Comparison of ENCODE assay signal across 8 cellular contexts in the genomic region with DNA sequence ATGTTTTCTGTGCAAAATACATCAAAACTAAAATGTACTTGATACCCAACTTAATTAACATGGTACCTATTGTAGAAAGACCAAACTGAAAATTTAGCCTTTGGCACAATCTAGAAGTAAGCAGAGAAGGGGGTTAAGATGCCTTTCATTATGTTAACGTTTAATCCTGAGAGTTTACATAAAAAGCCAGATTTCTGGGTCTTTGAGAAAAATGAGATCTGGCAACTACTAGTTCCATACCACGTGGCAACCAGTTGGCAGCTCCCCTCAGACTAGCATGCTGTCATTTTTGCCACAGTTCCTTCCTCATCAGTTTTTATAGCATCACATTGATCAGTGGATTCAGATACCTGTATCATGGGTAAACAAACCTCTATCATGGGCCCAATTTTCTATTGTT. TPM values are rescaled to one million over a fixed set of nuclear protein-coding genes. Genes with fewer than 3 reads are reported as not detected.
DNase-seq lines count a peak whose midpoint lies in the region; ATAC-seq, FAIRE-seq and TF ChIP-seq lines count a peak whose summit lies in the region.

No MANE protein-coding gene starts in this region.

- H3K27me3 Mint-ChIP-seq in astrocyte (ENCODE audit: low read depth, unreplicated experiment), result no peaks in the 10 kb centered on the region

- H3K18ac ChIP-seq in mesenchymal stem cell (ENCODE audit: low read depth in 1 of 2, low read length in 2 of 2), result no peak overlapping the region

- no peak overlapping the region for H3K23ac ChIP-seq in mesenchymal stem cell (ENCODE audit: low read length in 2 of 2)

- no peak for TF ChIP-seq CTCF in DND-41 (IDR thresholded peaks at IDR 0.05; ENCODE audit: borderline replicate concordance, extremely low read depth, low read length, poor library complexity, severe bottlenecking)
- no peak for TF ChIP-seq CTCF in astrocyte (IDR thresholded peaks at IDR 0.05; ENCODE audit: insufficient read depth, low read depth, low read length)

- WGBS in mesenchymal stem cell, result 54% methylated on average over 2 of the region's 2 CpGs

- no peak overlapping the region for H2AK5ac ChIP-seq in mesenchymal stem cell (ENCODE audit: low read length, severe bottlenecking)

- peak overlapping the region; percentile 98 for H3K4me3 Mint-ChIP-seq in astrocyte (ENCODE audit: unreplicated experiment)

- H3K4ac ChIP-seq in mesenchymal stem cell (ENCODE audit: low read depth in 1 of 2, low read length in 2 of 2), result no peak overlapping the region

- H3K4me1 ChIP-seq in DND-41 (ENCODE audit: insufficient read depth, low read length) (peaks cover 47% of the 10 kb centered on the region), Karpas-422 (ENCODE audit: low read length) (peaks cover 64% of the 10 kb centered on the region), astrocyte (ENCODE audit: insufficient read depth, low read length) (peaks cover 17% of the 10 kb centered on the region), mesenchymal stem cell (ENCODE audit: control insufficient read depth, insufficient read depth, low read depth, low read length) (peaks cover 4% of the 10 kb centered on the region)

- H3K36me3 ChIP-seq in DND-41 (ENCODE audit: insufficient read depth, low read length) (peaks cover 2% of the 10 kb centered on the region; the same call in 1 of the 2 replicates), Karpas-422 (ENCODE audit: insufficient read depth, low read length) (peaks cover 26% of the 10 kb centered on the region), astrocyte (ENCODE audit: insufficient read depth, low read length) (no peaks in the 10 kb centered on the region), mesenchymal stem cell (ENCODE audit: control insufficient read depth in 1 of 2, insufficient read depth in 2 of 2, low read depth in 1 of 2, low read length in 2 of 2) (no peaks in the 10 kb centered on the region)

- peaks cover 28% of the 10 kb centered on the region; the same call in 1 of the 2 replicates for H4K20me1 ChIP-seq in DND-41 (ENCODE audit: insufficient read depth, low read length)
- no peaks in the 10 kb centered on the region; the same call in 1 of the 2 replicates for H4K20me1 ChIP-seq in Karpas-422 (ENCODE audit: insufficient read depth, low read depth, low read length)
- peaks cover 29% of the 10 kb centered on the region for H4K20me1 ChIP-seq in astrocyte (ENCODE audit: insufficient read depth, low read length)

- no peaks in the 10 kb centered on the region for H3K9me2 ChIP-seq in Karpas-422 (replicated peaks; ENCODE audit: insufficient read depth, low read length)

- H3K79me1 ChIP-seq in mesenchymal stem cell (replicated peaks; ENCODE audit: low read length, poor library complexity, severe bottlenecking), result no peaks in the 10 kb centered on the region

- no peak overlapping the region for H4K8ac ChIP-seq in mesenchymal stem cell (ENCODE audit: low read length)

- no peaks in the 10 kb centered on the region for H3K36me3 Mint-ChIP-seq in astrocyte (ENCODE audit: low read depth, unreplicated experiment)

- H2BK5ac ChIP-seq in mesenchymal stem cell (ENCODE audit: low read depth, low read length, poor library complexity, severe bottlenecking), result no peak overlapping the region

- no peak overlapping the region for H2BK120ac ChIP-seq in mesenchymal stem cell (ENCODE audit: low read depth, low read length)

- no peak overlapping the region for H3K14ac ChIP-seq in mesenchymal stem cell (ENCODE audit: low read length in 2 of 2)

- peak overlapping the region; percentile 88; the same call in 1 of the 2 replicates for H3K27ac ChIP-seq in DND-41 (ENCODE audit: low read length)
- H3K27ac ChIP-seq in Karpas-422 (ENCODE audit: low read length), result peak overlapping the region; percentile 81
- peak overlapping the region; percentile 99 for H3K27ac ChIP-seq in astrocyte (ENCODE audit: low read depth, low read length)
- H3K27ac ChIP-seq in mesenchymal stem cell (ENCODE audit: low read length, poor library complexity, severe bottlenecking), result no peak overlapping the region

- no peaks in the 10 kb centered on the region for H3K9me3 ChIP-seq in DND-41 (ENCODE audit: insufficient read depth, low read length, severe bottlenecking)
- no peaks in the 10 kb centered on the region for H3K9me3 ChIP-seq in Karpas-422 (ENCODE audit: low read length)
- no peaks in the 10 kb centered on the region for H3K9me3 ChIP-seq in astrocyte (ENCODE audit: insufficient read depth, low read depth, low read length)
- no peaks in the 10 kb centered on the region for H3K9me3 ChIP-seq in mesenchymal stem cell (ENCODE audit: control insufficient read depth, low read length)

- H2BK12ac ChIP-seq in mesenchymal stem cell (ENCODE audit: low read length in 2 of 2), result no peak overlapping the region

- no peaks in the 10 kb centered on the region for H3K9me3 Mint-ChIP-seq in astrocyte (ENCODE audit: unreplicated experiment)

- H3K9ac ChIP-seq in DND-41 (ENCODE audit: low read depth, low read length), result peak overlapping the region; percentile 87
- peak overlapping the region; percentile 99 for H3K9ac ChIP-seq in Karpas-422 (ENCODE audit: low read length)
- peak overlapping the region; percentile 99 for H3K9ac ChIP-seq in astrocyte (ENCODE audit: low read length)
- H3K9ac ChIP-seq in mesenchymal stem cell (ENCODE audit: low read length), result peak overlapping the region; percentile 99

- peaks cover 15% of the 10 kb centered on the region for H3K4me1 Mint-ChIP-seq in astrocyte (ENCODE audit: low read depth, unreplicated experiment)

- H3K4me2 ChIP-seq in DND-41 (ENCODE audit: insufficient read depth, low read length) (peak overlapping the region; percentile 73), Karpas-422 (ENCODE audit: low read depth, low read length, poor library complexity, severe bottlenecking) (peak overlapping the region; percentile 98), astrocyte (ENCODE audit: low read length) (peak overlapping the region; percentile 96), mesenchymal stem cell (ENCODE audit: low read length, poor library complexity, severe bottlenecking) (peak overlapping the region; percentile 77)

- H3K4me3 ChIP-seq in DND-41 (ENCODE audit: low read depth in 1 of 2, low read length in 2 of 2) (peak overlapping the region; percentile 73 to 93; a peak in 3 of 4 replicates), Karpas-422 (ENCODE audit: low read length) (peak overlapping the region; percentile 95), astrocyte (ENCODE audit: insufficient read depth, low read depth, low read length) (peak overlapping the region; percentile 96), mesenchymal stem cell (ENCODE audit: insufficient read depth in 1 of 2, low read depth in 1 of 2, low read length in 2 of 2) (peak overlapping the region in 1 of 2 experiments; percentile 90)

- H3K27me3 ChIP-seq in DND-41 (ENCODE audit: insufficient read depth, low read length, poor library complexity) (no peaks in the 10 kb centered on the region), Karpas-422 (ENCODE audit: low read length) (no peaks in the 10 kb centered on the region), astrocyte (ENCODE audit: insufficient read depth, low read length) (no peaks in the 10 kb centered on the region), mesenchymal stem cell (ENCODE audit: control insufficient read depth in 1 of 2, insufficient read depth in 1 of 2, low read length in 2 of 2) (no peaks in the 10 kb centered on the region)

- H4K91ac ChIP-seq in mesenchymal stem cell (ENCODE audit: low read length), result no peak overlapping the region

- FAIRE-seq in astrocyte (lab: Jason Lieb, UNC), result no peak

- ATAC-seq in DND-41 (ENCODE audit: insufficient read depth, low read depth) (no peak), HG03432 (IDR thresholded peaks at IDR 0.05; ENCODE audit: unreplicated experiment) (no peak)

- H3K79me2 ChIP-seq in DND-41 (ENCODE audit: insufficient read depth, low read length) (peaks cover 98% of the 10 kb centered on the region), Karpas-422 (ENCODE audit: low read length) (peaks cover 99% of the 10 kb centered on the region), astrocyte (ENCODE audit: insufficient read depth, low read length) (peaks cover 98% of the 10 kb centered on the region)

- DNase-seq in DND-41 (no peak), Karpas-422 (peak; percentile 71), astrocyte (ENCODE audit: low read depth) (no peak), mesenchymal stem cell (peak; percentile 14), NCI-H510A (lab: John Stamatoyannopoulos, UW) (no peak), DMS79 (lab: John Stamatoyannopoulos, UW) (no peak), anterior cingulate cortex (lab: John Stamatoyannopoulos, UW) (no peak)

- H3K27ac Mint-ChIP-seq in astrocyte (ENCODE audit: unreplicated experiment), result peak overlapping the region; percentile 34

- H2AFZ ChIP-seq in DND-41 (ENCODE audit: low read depth, low read length), result no peak overlapping the region
- no peak overlapping the region for H2AFZ ChIP-seq in Karpas-422 (ENCODE audit: low read length)
- no peak overlapping the region for H2AFZ ChIP-seq in astrocyte (ENCODE audit: low read depth, low read length)
- no peak overlapping the region for H2AFZ ChIP-seq in mesenchymal stem cell (ENCODE audit: low read depth, low read length)

- no peak overlapping the region for H2BK15ac ChIP-seq in mesenchymal stem cell (ENCODE audit: low read depth, poor library complexity, severe bottlenecking)

RNA-seq across cellular contexts. Expression of a gene that starts 1.5 kb away (rescaled TPM):
- 107 and 168 TPM in 2 replicates for total RNA-seq in Karpas-422 (2014; rRNA removed; shearing (Covaris generic); ENCODE audit: low replicate concordance)
- total RNA-seq in astrocyte, result 120 and 134 TPM in 2 replicates
- polyA plus RNA-seq in mesenchymal stem cell (2013, experiment 1 of 2), result 31.3 TPM
- 28.6 TPM for polyA plus RNA-seq in mesenchymal stem cell (2013, experiment 2 of 2)

RNA-seq across cellular contexts. Expression of a gene that starts 1.8 kb away (rescaled TPM):
- total RNA-seq in Karpas-422 (2014; rRNA removed; shearing (Covaris generic); ENCODE audit: low replicate concordance), result 48.8 and 63.4 TPM in 2 replicates
- 26.4 and 33.3 TPM in 2 replicates for total RNA-seq in astrocyte
- polyA plus RNA-seq in mesenchymal stem cell (2013, experiment 1 of 2), result 21.6 TPM
- polyA plus RNA-seq in mesenchymal stem cell (2013, experiment 2 of 2), result 22.2 TPM

RNA-seq across cellular contexts. Expression of a gene that starts 44.3 kb away (rescaled TPM):
- total RNA-seq in Karpas-422 (2014; rRNA removed; shearing (Covaris generic); ENCODE audit: low replicate concordance), result 13.3 and 30.9 TPM in 2 replicates
- 37.0 and 37.1 TPM in 2 replicates for total RNA-seq in astrocyte
- polyA plus RNA-seq in mesenchymal stem cell (2013, experiment 1 of 2), result 28.8 TPM
- polyA plus RNA-seq in mesenchymal stem cell (2013, experiment 2 of 2), result 29.9 TPM

Comparison
In these comparisons a context has a peak if more than half of its experiments do, and no peak if none do; other contexts are left out.
1. DNase-seq: peak in Karpas-422 (single experiment) and mesenchymal stem cell (single experiment); none in DND-41 (single experiment), astrocyte (single experiment), NCI-H510A (single experiment), DMS79 (single experiment) and anterior cingulate cortex (0 of 58).
2. Peak in every context shown above with its lines, with median percentiles within 50 percentile points of each other: H3K4me2 ChIP-seq and H3K9ac ChIP-seq.